In the genomic region with DNA sequence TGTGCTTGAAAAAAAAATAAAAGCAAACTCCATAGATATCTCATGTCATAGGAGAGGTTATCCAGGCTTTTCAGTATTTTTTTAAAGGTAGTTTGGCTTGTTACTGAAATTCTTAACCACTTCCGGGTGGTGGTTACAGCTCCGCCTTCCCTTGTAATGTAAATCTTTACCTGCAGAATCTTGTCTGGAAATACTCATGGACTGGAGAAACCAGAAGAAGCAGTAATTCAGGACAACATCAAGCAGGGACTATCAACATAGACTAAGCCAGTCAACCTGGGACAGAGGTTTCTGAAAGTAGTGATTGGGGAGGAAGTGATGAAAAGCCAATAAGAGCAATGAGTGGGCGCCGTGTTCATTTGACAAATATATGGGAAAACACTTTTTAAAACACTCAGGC, we compare ENCODE assay signal across 15 cellular contexts.
DNase-seq lines count a peak whose midpoint lies in the region; ATAC-seq and TF ChIP-seq lines count a peak whose summit lies in the region.
"Had no signal": no experiment of that assay in that cellular context is flagged by ENCODE, and none has a peak within 500 bp of the region (broad histone marks: within the 10 kb centered on the region; RNA-seq: fewer than 3 reads in every experiment).

No MANE protein-coding gene starts in this region.

- H3K27me3 ChIP-seq in CD8-positive, alpha-beta T cell (ENCODE audit: insufficient read depth, low read length) = no peaks in the 10 kb centered on the region
- H3K27me3 ChIP-seq: adrenal gland, MG63 had no signal

- H3K9me3 ChIP-seq in CD8-positive, alpha-beta T cell (ENCODE audit: low read length) = no peaks in the 10 kb centered on the region
- H3K9me3 ChIP-seq: adrenal gland, MG63, thoracic aorta had no signal

- H3K36me3 ChIP-seq in CD8-positive, alpha-beta T cell (ENCODE audit: insufficient read depth, low read length) = no peaks in the 10 kb centered on the region
- H3K36me3 ChIP-seq: adrenal gland, MG63, thoracic aorta had no signal

- CTCF ChIA-PET in CD8-positive, alpha-beta T cell (lab: Charles Lee) = interaction anchor here (0.6 to 1.2 kb wide), 3 partner anchors 13 to 135 kb away, joined by 4 to 5 read pairs (median 5); no protein-coding TSS in a partner anchor

- DNase-seq in CD8-positive, alpha-beta T cell = peak in 1 of 7 experiments; percentile 24
- peak; percentile 62 for DNase-seq in HPDE6-E6E7 (ENCODE audit: extremely low spot score)
- no peak for DNase-seq in activated naive CD8-positive, alpha-beta T cell treated with anti-CD3 and anti-CD28 coated beads, Interleukin-2, amount 10 ng/mL, durations not matched to agents 7 days and 5 days
- DNase-seq in mesothelial cell of epicardium (ENCODE audit: low spot score in 2 of 2, unreplicated experiment in 2 of 2) = no peak
- no peak for DNase-seq in SK-N-DZ (ENCODE audit: low spot score)
- no peak for DNase-seq in RPMI8226
- DNase-seq in medulla oblongata (ENCODE audit: extremely low spot score) = no peak
- DNase-seq: adrenal gland; kidney; MG63; naive B cell; NK-92 treated with Interleukin-12 subunit alpha and Interleukin-12 subunit beta, amount 100 ng/mL, for 24 hours had no signal

- POLR2A ChIA-PET in CD8-positive, alpha-beta T cell (lab: Charles Lee) = no interaction called here
- POLR2A ChIA-PET in activated naive CD8-positive, alpha-beta T cell treated with anti-CD3 and anti-CD28 coated beads, Interleukin-2, amount 10 ng/mL, durations not matched to agents 7 days and 5 days (lab: Charles Lee) = no interaction called here

- peaks cover 67% of the 10 kb centered on the region for H3K4me1 Mint-ChIP-seq in CD8-positive, alpha-beta T cell (ENCODE audit: low read depth)
- H3K4me1 Mint-ChIP-seq in activated naive CD8-positive, alpha-beta T cell treated with anti-CD3 and anti-CD28 coated beads, Interleukin-2, amount 10 ng/mL, durations not matched to agents 7 days and 5 days = peaks cover 33% of the 10 kb centered on the region
- peaks cover 69% of the 10 kb centered on the region for H3K4me1 Mint-ChIP-seq in mesothelial cell of epicardium

- no peak for TF ChIP-seq CTCF in CD8-positive, alpha-beta T cell (IDR thresholded peaks at IDR 0.05)
- TF ChIP-seq CTCF in mesothelial cell of epicardium (IDR thresholded peaks at IDR 0.05; ENCODE audit: unreplicated experiment) = no peak

- H3K27ac ChIP-seq in CD8-positive, alpha-beta T cell (ENCODE audit: low read depth, low read length) = no peak overlapping the region
- H3K27ac ChIP-seq: adrenal gland, thoracic aorta had no signal

- peaks cover 5% of the 10 kb centered on the region for H3K36me3 Mint-ChIP-seq in CD8-positive, alpha-beta T cell
- peaks cover 11% of the 10 kb centered on the region for H3K36me3 Mint-ChIP-seq in activated naive CD8-positive, alpha-beta T cell treated with anti-CD3 and anti-CD28 coated beads, Interleukin-2, amount 10 ng/mL, durations not matched to agents 7 days and 5 days
- H3K36me3 Mint-ChIP-seq in mesothelial cell of epicardium = peaks cover 3% of the 10 kb centered on the region

- ATAC-seq in CD8-positive, alpha-beta T cell = no peak
- no peak for ATAC-seq in activated naive CD8-positive, alpha-beta T cell treated with anti-CD3 and anti-CD28 coated beads, Interleukin-2, amount 10 ng/mL, durations not matched to agents 7 days and 5 days (ENCODE audit: low read depth)
- ATAC-seq: activated CD4-positive, CD25-positive, alpha-beta regulatory T cell treated with anti-CD3 and anti-CD28 coated beads, Interleukin-2, amount 50 U/mL, for 24 hours; SK-N-SH treated with all-trans-retinoic acid at 6 μM for 48 hours had no signal

- H3K4me3 Mint-ChIP-seq in CD8-positive, alpha-beta T cell = peak overlapping the region; percentile 55
- H3K4me3 Mint-ChIP-seq in activated naive CD8-positive, alpha-beta T cell treated with anti-CD3 and anti-CD28 coated beads, Interleukin-2, amount 10 ng/mL, durations not matched to agents 7 days and 5 days = peak overlapping the region; percentile 58
- H3K4me3 Mint-ChIP-seq in mesothelial cell of epicardium = no peak overlapping the region
- H3K4me3 Mint-ChIP-seq: naive B cell had no signal

- peak overlapping the region; percentile 84 for H3K27ac Mint-ChIP-seq in CD8-positive, alpha-beta T cell
- H3K27ac Mint-ChIP-seq in activated naive CD8-positive, alpha-beta T cell treated with anti-CD3 and anti-CD28 coated beads, Interleukin-2, amount 10 ng/mL, durations not matched to agents 7 days and 5 days = peak overlapping the region; percentile 58
- peak overlapping the region; percentile 91 for H3K27ac Mint-ChIP-seq in mesothelial cell of epicardium
- H3K27ac Mint-ChIP-seq: naive B cell had no signal

- intact Hi-C loops in CD8-positive, alpha-beta T cell (cut with DNase I, micrococcal nuclease) = no loop called here

- H3K4me3 ChIP-seq in CD8-positive, alpha-beta T cell (ENCODE audit: low read depth, low read length) = peak overlapping the region; percentile 22
- H3K4me3 ChIP-seq: adrenal gland, MG63, thoracic aorta had no signal

- H3K4me1 ChIP-seq in CD8-positive, alpha-beta T cell (ENCODE audit: insufficient read depth, low read length) = peaks cover 56% of the 10 kb centered on the region

- H3K9me3 Mint-ChIP-seq in CD8-positive, alpha-beta T cell = no peaks in the 10 kb centered on the region
- no peaks in the 10 kb centered on the region for H3K9me3 Mint-ChIP-seq in activated naive CD8-positive, alpha-beta T cell treated with anti-CD3 and anti-CD28 coated beads, Interleukin-2, amount 10 ng/mL, durations not matched to agents 7 days and 5 days
- no peaks in the 10 kb centered on the region for H3K9me3 Mint-ChIP-seq in mesothelial cell of epicardium
- H3K9me3 Mint-ChIP-seq: naive B cell had no signal

- H3K27me3 Mint-ChIP-seq in CD8-positive, alpha-beta T cell (ENCODE audit: low read depth) = no peaks in the 10 kb centered on the region
- H3K27me3 Mint-ChIP-seq in activated naive CD8-positive, alpha-beta T cell treated with anti-CD3 and anti-CD28 coated beads, Interleukin-2, amount 10 ng/mL, durations not matched to agents 7 days and 5 days = no peaks in the 10 kb centered on the region
- H3K27me3 Mint-ChIP-seq in mesothelial cell of epicardium (ENCODE audit: low read depth) = no peaks in the 10 kb centered on the region
- H3K27me3 Mint-ChIP-seq: naive B cell had no signal
